Comparison of ENCODE assay signal across 30 cellular contexts in the genomic region with DNA sequence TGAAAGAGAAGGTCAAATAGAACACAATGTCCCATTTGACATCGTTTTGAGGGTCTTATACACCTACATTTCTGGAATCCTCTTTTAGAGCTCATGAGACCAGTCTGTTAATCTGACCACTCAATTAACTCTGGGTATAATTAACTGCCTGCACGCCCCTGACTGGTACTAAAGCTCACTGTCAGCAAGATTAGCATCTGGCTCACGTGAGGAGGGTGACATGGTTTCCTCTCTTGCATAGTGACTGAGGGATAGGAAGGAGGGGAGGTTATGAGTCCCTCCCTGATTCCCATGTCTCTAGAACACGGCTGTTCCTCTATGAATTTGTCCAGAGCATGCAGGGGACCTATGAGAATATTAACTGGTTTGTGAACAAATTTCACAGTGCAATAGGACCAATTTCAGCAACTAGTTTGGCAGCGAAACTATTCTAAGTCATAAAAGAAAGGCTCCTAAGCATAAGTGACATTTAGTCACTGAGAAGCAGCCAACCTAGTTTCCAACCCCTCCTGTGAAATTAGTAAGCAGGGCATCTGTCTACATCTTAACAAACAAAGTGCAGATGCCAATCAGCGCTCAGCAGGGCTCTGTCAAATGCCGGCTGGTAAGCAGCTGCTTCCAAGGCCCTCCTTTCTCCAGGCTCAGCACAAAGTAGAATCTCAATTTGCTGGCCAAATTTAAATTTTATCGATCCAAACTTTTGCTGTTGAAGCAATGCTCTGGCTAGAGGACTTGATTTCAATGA.
DNase-seq lines count a peak whose midpoint lies in the region; ATAC-seq and TF ChIP-seq lines count a peak whose summit lies in the region.
"Had no signal": no experiment of that assay in that cellular context is flagged by ENCODE, and none has a peak within 500 bp of the region (broad histone marks: within the 10 kb centered on the region; RNA-seq: fewer than 3 reads in every experiment).

No MANE protein-coding gene starts in this region.

- no peaks in the 10 kb centered on the region for H3K9me3 ChIP-seq in A673 (ENCODE audit: low read depth, low read length, poor library complexity, severe bottlenecking)
- no peaks in the 10 kb centered on the region for H3K9me3 ChIP-seq in mesenchymal stem cell (ENCODE audit: control insufficient read depth, low read length)
- H3K9me3 ChIP-seq: ascending aorta, BLaER1, neutrophil, SJSA1 had no signal

- DNase-seq in A673 (ENCODE audit: low spot score) (peak; percentile 10), DMS 273 treated with DMSO at 0.1 percent for 48 hours (lab: John Stamatoyannopoulos, UW) (peak; percentile 61), NCI-H524 treated with DMSO at 0.1 percent for 48 hours (lab: John Stamatoyannopoulos, UW) (peak; percentile 57), mesenchymal stem cell (no peak), 8988T (no peak)
- DNase-seq in activated T-helper 2 cell treated with anti-CD3 and anti-CD28 coated beads, Interferon-gamma antibody, Interleukin-2, Interleukin-4, amounts not matched to agents 10 μg/mL and 5 μg/mL and 100 μg/mL, durations not matched to agents 14 hours and 24 hours and 36 hours (ENCODE audit: low spot score): no peak
- DNase-seq: activated CD8-positive, alpha-beta T cell treated with anti-CD3 and anti-CD28 coated beads, Interleukin-2, amount 10 ng/mL, durations not matched to agents 7 days and 5 days; activated effector memory CD4-positive, alpha-beta T cell treated with anti-CD3 and anti-CD28 coated beads, Interleukin-2, amount 50 U/mL, for 16 hours; activated naive CD8-positive, alpha-beta T cell treated with anti-CD3 and anti-CD28 coated beads, Interleukin-2, amount 10 ng/mL, durations not matched to agents 7 days and 5 days; caudate nucleus; cortex of kidney; DMS79 treated with DMSO at 0.1 percent for 48 hours; foreskin fibroblast; GF-D8; IMR-90; left colon; mammary epithelial cell; NCI-H2029; RPMI8226; stimulated activated CD4-positive, alpha-beta T cell treated with anti-CD3 and anti-CD28 coated beads, Interleukin-15, amount 100 ng/mL, for 24 hours; trophoblast cell had no signal

- no peaks in the 10 kb centered on the region for H3K36me3 Mint-ChIP-seq in activated T-helper 2 cell treated with anti-CD3 and anti-CD28 coated beads, Interferon-gamma antibody, Interleukin-2, Interleukin-4, amounts not matched to agents 10 μg/mL and 5 μg/mL and 100 μg/mL, durations not matched to agents 14 hours and 24 hours and 36 hours (ENCODE audit: low read depth)
- H3K36me3 Mint-ChIP-seq: activated naive CD8-positive, alpha-beta T cell treated with anti-CD3 and anti-CD28 coated beads, Interleukin-2, amount 10 ng/mL, durations not matched to agents 7 days and 5 days had no signal

- ATAC-seq in HG02938 (IDR thresholded peaks at IDR 0.05; ENCODE audit: unreplicated experiment) (no peak), HG02885 (IDR thresholded peaks at IDR 0.05; ENCODE audit: poor library complexity, unreplicated experiment) (no peak)
- ATAC-seq: activated CD8-positive, alpha-beta T cell treated with anti-CD3 and anti-CD28 coated beads, Interleukin-2, amount 10 ng/mL, durations not matched to agents 7 days and 5 days; esophagus mucosa; left colon had no signal

- no peak overlapping the region for H3K14ac ChIP-seq in mesenchymal stem cell (ENCODE audit: low read length in 2 of 2)

- H4K91ac ChIP-seq in mesenchymal stem cell (ENCODE audit: low read length): peak overlapping the region; percentile 78

- H3K23ac ChIP-seq in mesenchymal stem cell (ENCODE audit: low read length in 2 of 2): no peak overlapping the region

- H3K27ac Mint-ChIP-seq in activated T-helper 2 cell treated with anti-CD3 and anti-CD28 coated beads, Interferon-gamma antibody, Interleukin-2, Interleukin-4, amounts not matched to agents 10 μg/mL and 5 μg/mL and 100 μg/mL, durations not matched to agents 14 hours and 24 hours and 36 hours: no peak overlapping the region
- H3K27ac Mint-ChIP-seq: activated CD8-positive, alpha-beta T cell treated with anti-CD3 and anti-CD28 coated beads, Interleukin-2, amount 10 ng/mL, durations not matched to agents 7 days and 5 days; activated naive CD8-positive, alpha-beta T cell treated with anti-CD3 and anti-CD28 coated beads, Interleukin-2, amount 10 ng/mL, durations not matched to agents 7 days and 5 days; progenitor cell of endocrine pancreas; T-helper 1 cell treated with Interleukin-12 subunit alpha and Interleukin-12 subunit beta and Interleukin-4 antibody, amounts not matched to agents 30 μg/mL and 1 μg/mL, for 36 hours had no signal

- H3K27ac ChIP-seq in A673 (ENCODE audit: low read depth, low read length, poor library complexity, severe bottlenecking) (no peak overlapping the region), mesenchymal stem cell (ENCODE audit: low read length, poor library complexity, severe bottlenecking) (no peak overlapping the region)
- H3K27ac ChIP-seq: ascending aorta, BLaER1, neutrophil, SJSA1 had no signal

- no peak overlapping the region for H3K18ac ChIP-seq in mesenchymal stem cell (ENCODE audit: low read depth in 1 of 2, low read length in 2 of 2)

- intact Hi-C loops in A673 (cut with micrococcal nuclease; ENCODE audit: unreplicated experiment): no loop called here
- intact Hi-C loops in activated T-helper 2 cell treated with anti-CD3 and anti-CD28 coated beads, Interferon-gamma antibody, Interleukin-2, Interleukin-4, amounts not matched to agents 10 μg/mL and 5 μg/mL and 100 μg/mL, durations not matched to agents 14 hours and 24 hours and 36 hours (cut with micrococcal nuclease): no loop called here

- H2BK15ac ChIP-seq in mesenchymal stem cell (ENCODE audit: low read depth, poor library complexity, severe bottlenecking): no peak overlapping the region

- no peak overlapping the region for H2AK5ac ChIP-seq in mesenchymal stem cell (ENCODE audit: low read length, severe bottlenecking)

- H3K4ac ChIP-seq in mesenchymal stem cell (ENCODE audit: low read depth in 1 of 2, low read length in 2 of 2): no peak overlapping the region

- POLR2A ChIA-PET in A673 (lab: Charles Lee; ENCODE audit: low non-redundant PET): no interaction called here

- H3K36me3 ChIP-seq in A673 (ENCODE audit: insufficient read depth, low read length, poor library complexity, severe bottlenecking): no peaks in the 10 kb centered on the region
- H3K36me3 ChIP-seq in mesenchymal stem cell (ENCODE audit: control insufficient read depth in 1 of 2, insufficient read depth in 2 of 2, low read depth in 1 of 2, low read length in 2 of 2): no peaks in the 10 kb centered on the region
- H3K36me3 ChIP-seq: ascending aorta, BLaER1, neutrophil, SJSA1 had no signal

- H3K27me3 Mint-ChIP-seq in activated T-helper 2 cell treated with anti-CD3 and anti-CD28 coated beads, Interferon-gamma antibody, Interleukin-2, Interleukin-4, amounts not matched to agents 10 μg/mL and 5 μg/mL and 100 μg/mL, durations not matched to agents 14 hours and 24 hours and 36 hours (ENCODE audit: low read depth): peaks cover 9% of the 10 kb centered on the region
- H3K27me3 Mint-ChIP-seq: progenitor cell of endocrine pancreas had no signal

- no peak overlapping the region for H2BK120ac ChIP-seq in mesenchymal stem cell (ENCODE audit: low read depth, low read length)

- H2AFZ ChIP-seq in mesenchymal stem cell (ENCODE audit: low read depth, low read length): no peak overlapping the region

- 70% methylated on average over 8 of the region's 8 CpGs for WGBS in mesenchymal stem cell

- H3K4me2 ChIP-seq in mesenchymal stem cell (ENCODE audit: low read length, poor library complexity, severe bottlenecking): no peak overlapping the region
- H3K4me2 ChIP-seq: BLaER1 had no signal

- no peaks in the 10 kb centered on the region for H3K27me3 ChIP-seq in A673 (replicated peaks; ENCODE audit: insufficient read depth, low read depth, low read length, poor library complexity)
- peaks cover 4 to 5% of the 10 kb centered on the region in 2 experiments for H3K27me3 ChIP-seq in mesenchymal stem cell (ENCODE audit: control insufficient read depth in 1 of 2, insufficient read depth in 1 of 2, low read length in 2 of 2)
- H3K27me3 ChIP-seq: ascending aorta, BLaER1, neutrophil had no signal

- no peak overlapping the region for H4K8ac ChIP-seq in mesenchymal stem cell (ENCODE audit: low read length)

- no peak overlapping the region for H2BK12ac ChIP-seq in mesenchymal stem cell (ENCODE audit: low read length in 2 of 2)

- H3K4me3 ChIP-seq in A673 (ENCODE audit: low read depth, low read length, poor library complexity, severe bottlenecking) (no peak overlapping the region), mesenchymal stem cell (ENCODE audit: insufficient read depth in 1 of 2, low read depth in 1 of 2, low read length in 2 of 2) (no peak overlapping the region)
- H3K4me3 ChIP-seq: ascending aorta, BLaER1, SJSA1 had no signal

- no peak overlapping the region for H3K9ac ChIP-seq in mesenchymal stem cell (ENCODE audit: low read length)
- H3K9ac ChIP-seq: BLaER1 had no signal

- CTCF ChIA-PET in A673 (lab: Charles Lee): no interaction called here

- BruUV-seq in A673 (replicated peaks; lab: Mats Ljungman, UMichigan): no TSS peak

- H3K4me1 Mint-ChIP-seq in activated T-helper 2 cell treated with anti-CD3 and anti-CD28 coated beads, Interferon-gamma antibody, Interleukin-2, Interleukin-4, amounts not matched to agents 10 μg/mL and 5 μg/mL and 100 μg/mL, durations not matched to agents 14 hours and 24 hours and 36 hours (ENCODE audit: low read depth): peaks cover 4% of the 10 kb centered on the region
- H3K4me1 Mint-ChIP-seq: activated naive CD8-positive, alpha-beta T cell treated with anti-CD3 and anti-CD28 coated beads, Interleukin-2, amount 10 ng/mL, durations not matched to agents 7 days and 5 days had no signal

- no peaks in the 10 kb centered on the region for H3K79me1 ChIP-seq in mesenchymal stem cell (replicated peaks; ENCODE audit: low read length, poor library complexity, severe bottlenecking)

- no peaks in the 10 kb centered on the region for H3K4me1 ChIP-seq in A673 (ENCODE audit: insufficient read depth, low read length, poor library complexity, severe bottlenecking)
- H3K4me1 ChIP-seq in mesenchymal stem cell (ENCODE audit: control insufficient read depth, insufficient read depth, low read depth, low read length): no peaks in the 10 kb centered on the region
- H3K4me1 ChIP-seq: ascending aorta, BLaER1, SJSA1 had no signal

- TF ChIP-seq CTCF in A673 (conservative IDR thresholded peaks at IDR 0.05; ENCODE audit: low read depth, low read length): no peak

- no peak overlapping the region for H2BK5ac ChIP-seq in mesenchymal stem cell (ENCODE audit: low read depth, low read length, poor library complexity, severe bottlenecking)

- no peak overlapping the region for H3K4me3 Mint-ChIP-seq in activated T-helper 2 cell treated with anti-CD3 and anti-CD28 coated beads, Interferon-gamma antibody, Interleukin-2, Interleukin-4, amounts not matched to agents 10 μg/mL and 5 μg/mL and 100 μg/mL, durations not matched to agents 14 hours and 24 hours and 36 hours (ENCODE audit: low read depth)
- H3K4me3 Mint-ChIP-seq: activated CD8-positive, alpha-beta T cell treated with anti-CD3 and anti-CD28 coated beads, Interleukin-2, amount 10 ng/mL, durations not matched to agents 7 days and 5 days; activated naive CD8-positive, alpha-beta T cell treated with anti-CD3 and anti-CD28 coated beads, Interleukin-2, amount 10 ng/mL, durations not matched to agents 7 days and 5 days; T-helper 1 cell treated with Interleukin-12 subunit alpha and Interleukin-12 subunit beta and Interleukin-4 antibody, amounts not matched to agents 30 μg/mL and 1 μg/mL, for 36 hours had no signal

- no peaks in the 10 kb centered on the region for H3K9me3 Mint-ChIP-seq in activated T-helper 2 cell treated with anti-CD3 and anti-CD28 coated beads, Interferon-gamma antibody, Interleukin-2, Interleukin-4, amounts not matched to agents 10 μg/mL and 5 μg/mL and 100 μg/mL, durations not matched to agents 14 hours and 24 hours and 36 hours
- H3K9me3 Mint-ChIP-seq: activated naive CD8-positive, alpha-beta T cell treated with anti-CD3 and anti-CD28 coated beads, Interleukin-2, amount 10 ng/mL, durations not matched to agents 7 days and 5 days had no signal

Comparison
In these comparisons a context has a peak if more than half of its experiments do, and no peak if none do; other contexts are left out.
1. DNase-seq: peak in A673 (single experiment), DMS 273 treated with DMSO at 0.1 percent for 48 hours (single experiment) and NCI-H524 treated with DMSO at 0.1 percent for 48 hours (single experiment); none in mesenchymal stem cell (single experiment), activated T-helper 2 cell treated with anti-CD3 and anti-CD28 coated beads, Interferon-gamma antibody, Interleukin-2, Interleukin-4, amounts not matched to agents 10 μg/mL and 5 μg/mL and 100 μg/mL, durations not matched to agents 14 hours and 24 hours and 36 hours (single experiment) and 8988T (single experiment).